In genomic region chr1:45586769-45587168, GRCh38 we compare ENCODE assay signal across 10 cellular contexts. TPM values are rescaled to one million over a fixed set of nuclear protein-coding genes. Genes with fewer than 3 reads are reported as not detected.
A peak's percentile ranks its signal among the peaks of the same experiment; 100 is the strongest.
DNase-seq lines count a peak whose midpoint lies in the region; ATAC-seq and TF ChIP-seq lines count a peak whose summit lies in the region.
"Had no signal": no experiment of that assay in that cellular context is flagged by ENCODE, and none has a peak within 500 bp of the region (broad histone marks: within the 10 kb centered on the region; RNA-seq: fewer than 3 reads in every experiment).

No MANE protein-coding gene starts in this region.

- H2AFZ ChIP-seq in PC-3 (ENCODE audit: low read length) (no peak overlapping the region), parathyroid adenoma (no peak overlapping the region)

- H3K4me3 ChIP-seq in PC-3 (ENCODE audit: low read length) = peak overlapping the region; percentile 91; the same call in 1 of the 2 replicates
- peak overlapping the region; percentile 97 for H3K4me3 ChIP-seq in effector memory CD4-positive, alpha-beta T cell (ENCODE audit: insufficient read depth, low read depth, low read length, poor library complexity, severe bottlenecking)
- no peak overlapping the region for H3K4me3 ChIP-seq in parathyroid adenoma (ENCODE audit: low read depth, low read length)

- H3K27ac ChIP-seq in PC-3 (ENCODE audit: low read length) (no peak overlapping the region), parathyroid adenoma (no peak overlapping the region)
- H3K27ac ChIP-seq in effector memory CD4-positive, alpha-beta T cell (ENCODE audit: insufficient read depth, low read length, poor library complexity, severe bottlenecking) = peak overlapping the region; percentile 92

- H3K27ac Mint-ChIP-seq in T-helper 1 cell treated with Interleukin-12 subunit alpha and Interleukin-12 subunit beta and Interleukin-4 antibody, amounts not matched to agents 30 μg/mL and 1 μg/mL, for 36 hours = peak overlapping the region; percentile 90

- no peaks in the 10 kb centered on the region for H3K9me3 ChIP-seq in PC-3 (ENCODE audit: low read length)
- H3K9me3 ChIP-seq in effector memory CD4-positive, alpha-beta T cell (ENCODE audit: control insufficient read depth, low read length) = no peaks in the 10 kb centered on the region
- H3K9me3 ChIP-seq in parathyroid adenoma (ENCODE audit: control insufficient read depth, low read length) = no peaks in the 10 kb centered on the region

- DNase-seq in T-helper 1 cell (no peak), PC-3 (no peak), DMS53 (lab: John Stamatoyannopoulos, UW) (no peak), foreskin melanocyte (no peak)
- DNase-seq in effector memory CD4-positive, alpha-beta T cell = no peak
- DNase-seq: cortex of kidney, NCI-H1048 had no signal

- H3F3A ChIP-seq in PC-3 (ENCODE audit: low read length, unreplicated experiment) = peaks cover 3% of the 10 kb centered on the region

- H3K9ac ChIP-seq in PC-3 (ENCODE audit: low read length) (no peak overlapping the region), parathyroid adenoma (no peak overlapping the region)

- no peaks in the 10 kb centered on the region for H3K9me2 ChIP-seq in PC-3 (replicated peaks; ENCODE audit: low read length)

- no TSS peak for BruUV-seq in PC-3 (replicated peaks; lab: Mats Ljungman, UMichigan)

- intact Hi-C loops in PC-3 (cut with micrococcal nuclease) = no loop called here

- peak overlapping the region; percentile 100 for H3K4me3 Mint-ChIP-seq in T-helper 1 cell treated with Interleukin-12 subunit alpha and Interleukin-12 subunit beta and Interleukin-4 antibody, amounts not matched to agents 30 μg/mL and 1 μg/mL, for 36 hours

- H3K4me2 ChIP-seq in PC-3 (ENCODE audit: low read length) (peak overlapping the region; percentile 98), parathyroid adenoma (ENCODE audit: low read length) (peak overlapping the region; percentile 48)

- TF ChIP-seq CTCF in PC-3 (conservative IDR thresholded peaks at IDR 0.05; ENCODE audit: low read depth, low read length) (no peak), parathyroid adenoma (IDR thresholded peaks at IDR 0.05) (no peak)

- H3K4me1 Mint-ChIP-seq in T-helper 1 cell treated with Interleukin-12 subunit alpha and Interleukin-12 subunit beta and Interleukin-4 antibody, amounts not matched to agents 30 μg/mL and 1 μg/mL, for 36 hours (ENCODE audit: low read depth) = peaks cover 29% of the 10 kb centered on the region

- ATAC-seq in PC-3 (no peak), HG03354 (IDR thresholded peaks at IDR 0.05; ENCODE audit: poor library complexity, severe bottlenecking, unreplicated experiment) (no peak)

- H3K79me2 ChIP-seq in PC-3 (ENCODE audit: low read length) (peaks cover 79% of the 10 kb centered on the region), parathyroid adenoma (peaks cover 22% of the 10 kb centered on the region)

- H3K27me3 ChIP-seq in PC-3 (ENCODE audit: low read length) = no peaks in the 10 kb centered on the region
- no peaks in the 10 kb centered on the region for H3K27me3 ChIP-seq in effector memory CD4-positive, alpha-beta T cell (replicated peaks; ENCODE audit: control insufficient read depth, insufficient read depth, low read length, poor library complexity, severe bottlenecking)
- H3K27me3 ChIP-seq in parathyroid adenoma (ENCODE audit: control insufficient read depth, insufficient read depth, low read length) = no peaks in the 10 kb centered on the region

- H3K36me3 Mint-ChIP-seq in T-helper 1 cell treated with Interleukin-12 subunit alpha and Interleukin-12 subunit beta and Interleukin-4 antibody, amounts not matched to agents 30 μg/mL and 1 μg/mL, for 36 hours (ENCODE audit: low read depth) = peaks cover 10% of the 10 kb centered on the region

- no peaks in the 10 kb centered on the region for H3K27me3 Mint-ChIP-seq in T-helper 1 cell treated with Interleukin-12 subunit alpha and Interleukin-12 subunit beta and Interleukin-4 antibody, amounts not matched to agents 30 μg/mL and 1 μg/mL, for 36 hours (ENCODE audit: low read depth)

- H3K36me3 ChIP-seq in PC-3 (ENCODE audit: low read depth, low read length) (peaks cover 9% of the 10 kb centered on the region), parathyroid adenoma (ENCODE audit: control insufficient read depth, insufficient read depth, low read length) (no peaks in the 10 kb centered on the region)
- peaks cover 5% of the 10 kb centered on the region for H3K36me3 ChIP-seq in effector memory CD4-positive, alpha-beta T cell (ENCODE audit: control insufficient read depth, insufficient read depth, low read length)

- CTCF ChIA-PET in PC-3 (lab: Charles Lee) = no interaction called here

- H4K20me1 ChIP-seq in PC-3 (ENCODE audit: low read length) = peaks cover 63% of the 10 kb centered on the region

- no peaks in the 10 kb centered on the region for H3K9me3 Mint-ChIP-seq in T-helper 1 cell treated with Interleukin-12 subunit alpha and Interleukin-12 subunit beta and Interleukin-4 antibody, amounts not matched to agents 30 μg/mL and 1 μg/mL, for 36 hours

- H3K4me1 ChIP-seq in PC-3 (ENCODE audit: insufficient read depth, low read length) = peaks cover 7% of the 10 kb centered on the region
- peaks cover 9% of the 10 kb centered on the region for H3K4me1 ChIP-seq in effector memory CD4-positive, alpha-beta T cell (ENCODE audit: control insufficient read depth, insufficient read depth, low read length, poor library complexity, severe bottlenecking)
- peaks cover 5% of the 10 kb centered on the region for H3K4me1 ChIP-seq in parathyroid adenoma

- POLR2A ChIA-PET in PC-3 (lab: Charles Lee; ENCODE audit: unreplicated experiment) = no interaction called here

RNA-seq across cellular contexts. Expression of gene NASP, which starts 2.9 kb away (rescaled TPM):
- 119 and 122 TPM in 2 replicates for total RNA-seq in PC-3 (2014; rRNA removed)

RNA-seq across cellular contexts. Expression of gene AKR1A1, which starts 36.1 kb away (rescaled TPM):
- 86.1 and 94.9 TPM in 2 replicates for total RNA-seq in PC-3 (2014; rRNA removed)

RNA-seq across cellular contexts. Expression of gene CCDC17, which starts 37.1 kb away (rescaled TPM):
- 1.6 and 1.9 TPM in 2 replicates for total RNA-seq in PC-3 (2014; rRNA removed)
